In the genomic region with DNA sequence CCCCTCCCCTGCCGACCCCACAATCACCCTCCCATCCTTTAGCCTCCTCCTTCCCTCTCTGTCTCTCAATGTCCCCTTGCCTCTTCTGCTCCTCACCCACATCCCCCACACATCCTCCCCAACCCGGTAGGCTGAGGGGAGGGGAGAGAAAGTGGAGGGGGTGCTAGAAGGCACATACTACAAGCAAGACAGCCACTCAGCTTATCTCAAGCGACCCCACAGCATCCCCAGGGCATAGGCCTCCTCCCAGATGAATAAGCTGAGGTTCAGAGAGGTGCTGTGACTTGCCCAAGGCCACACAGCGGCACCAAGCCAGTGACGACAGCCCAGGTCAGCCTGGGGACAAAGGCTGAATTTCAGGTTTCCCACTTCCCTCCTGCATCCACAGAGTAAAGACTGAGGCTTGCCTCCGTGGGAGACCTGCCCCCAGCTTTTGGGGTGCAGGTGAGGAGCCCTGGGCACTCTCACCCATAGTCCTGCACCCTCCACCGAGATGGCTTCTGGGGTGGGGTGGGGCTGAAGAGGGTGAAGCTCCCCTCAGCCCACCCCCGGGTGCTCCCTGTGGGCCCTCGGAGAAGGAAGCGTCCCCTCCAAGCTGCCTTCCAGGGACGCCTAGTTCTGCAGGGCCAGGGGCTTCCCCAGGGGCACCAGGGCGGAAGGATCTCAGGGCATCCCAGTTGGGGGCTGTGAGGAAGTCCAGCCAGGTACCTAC, we compare ENCODE assay signal across 8 cellular contexts. TPM values are rescaled to one million over a fixed set of nuclear protein-coding genes. Genes with fewer than 3 reads are reported as not detected.
A peak's percentile ranks its signal among the peaks of the same experiment; 100 is the strongest.
DNase-seq lines count a peak whose midpoint lies in the region; ATAC-seq and TF ChIP-seq lines count a peak whose summit lies in the region.

No MANE protein-coding gene starts in this region.

- H3K4me1 Mint-ChIP-seq in CD4-positive, CD25-positive, alpha-beta regulatory T cell, result peaks cover 0 to 58% (median 41%) of the 10 kb centered on the region in 4 donors
- peaks cover 65% of the 10 kb centered on the region for H3K4me1 Mint-ChIP-seq in activated T-cell treated with anti-CD3 and anti-CD28 coated beads, Interleukin-2, amount 50 U/mL, for 72 hours (ENCODE audit: low read depth)

- H3K27me3 ChIP-seq in CD4-positive, CD25-positive, alpha-beta regulatory T cell (ENCODE audit: control insufficient read depth, insufficient read depth, low read length), result no peaks in the 10 kb centered on the region
- H3K27me3 ChIP-seq in lower lobe of right lung (ENCODE audit: low read depth) (peaks cover 40% of the 10 kb centered on the region), SJCRH30 (peaks cover 6% of the 10 kb centered on the region; the same call in 1 of the 2 replicates), dorsolateral prefrontal cortex (peaks cover 0 to 24% (median 0%) of the 10 kb centered on the region in 45 donors)

- H3K4me3 ChIP-seq in CD4-positive, CD25-positive, alpha-beta regulatory T cell (ENCODE audit: low read depth, low read length), result peak overlapping the region; percentile 93
- H3K4me3 ChIP-seq in HEK293 (ENCODE audit: low read depth, low read length) (no peak overlapping the region), lower lobe of right lung (peak overlapping the region; percentile 63), SJCRH30 (no peak overlapping the region), dorsolateral prefrontal cortex (peak overlapping the region in 29 of 59 donors; percentile 3 to 53 (median 31))

- intact Hi-C loops in lower lobe of right lung (cut with DNase I), result no loop called here
- intact Hi-C loops in dorsolateral prefrontal cortex (cut with DNase I), result no loop called here

- POLR2A ChIA-PET in HEK293 (lab: Yijun Ruan, JAX), result no interaction called here

- H3K36me3 ChIP-seq in CD4-positive, CD25-positive, alpha-beta regulatory T cell (ENCODE audit: control insufficient read depth, insufficient read depth, low read length), result peaks cover 20% of the 10 kb centered on the region
- H3K36me3 ChIP-seq in HEK293 (ENCODE audit: control insufficient read depth in 2 of 2, insufficient read depth in 1 of 2, low read length in 2 of 2), result no peaks in the 10 kb centered on the region
- H3K36me3 ChIP-seq in lower lobe of right lung, result peaks cover 11% of the 10 kb centered on the region
- H3K36me3 ChIP-seq in SJCRH30, result no peaks in the 10 kb centered on the region

- DNase-seq in CD4-positive, CD25-positive, alpha-beta regulatory T cell, result peak in 1 of 3 donors; percentile 66
- peak in 1 of 2 donors; percentile 24 for DNase-seq in activated T-cell treated with anti-CD3 and anti-CD28 coated beads, Interleukin-2, amount 50 U/mL, for 72 hours
- DNase-seq in lower lobe of right lung, result no peak
- no peak for DNase-seq in SJCRH30
- no peak for DNase-seq in dorsolateral prefrontal cortex
- no peak for DNase-seq in NCI-H510A treated with DMSO at 0.1 percent for 48 hours (lab: John Stamatoyannopoulos, UW)
- DNase-seq in NCI-H748 treated with DMSO at 0.1 percent for 48 hours (lab: John Stamatoyannopoulos, UW), result no peak

- peak overlapping the region; percentile 98 for H3K4me3 Mint-ChIP-seq in CD4-positive, CD25-positive, alpha-beta regulatory T cell
- H3K4me3 Mint-ChIP-seq in activated T-cell treated with anti-CD3 and anti-CD28 coated beads, Interleukin-2, amount 50 U/mL, for 72 hours, result peak overlapping the region; percentile 73 to 98

- H3K9me3 ChIP-seq in CD4-positive, CD25-positive, alpha-beta regulatory T cell (ENCODE audit: control insufficient read depth in 2 of 2, low read length in 2 of 2), result no peaks in the 10 kb centered on the region
- H3K9me3 ChIP-seq in HEK293 (ENCODE audit: control insufficient read depth, insufficient read depth, low read depth, low read length) (no peaks in the 10 kb centered on the region), lower lobe of right lung (no peaks in the 10 kb centered on the region), SJCRH30 (replicated peaks) (no peaks in the 10 kb centered on the region)

- H3K27ac ChIP-seq in CD4-positive, CD25-positive, alpha-beta regulatory T cell (ENCODE audit: insufficient read depth, low read length, poor library complexity, severe bottlenecking), result peak overlapping the region; percentile 95
- no peak overlapping the region for H3K27ac ChIP-seq in HEK293 (ENCODE audit: extremely low read depth, low read depth, low read length)
- H3K27ac ChIP-seq in lower lobe of right lung, result peak overlapping the region; percentile 79
- no peak overlapping the region for H3K27ac ChIP-seq in SJCRH30
- H3K27ac ChIP-seq in dorsolateral prefrontal cortex, result peak overlapping the region in 6 of 59 donors; percentile 9 to 50 (median 40)

- CTCF ChIA-PET in HEK293 (lab: Yijun Ruan, JAX), result interaction anchor here (0.5 to 7.8 kb wide), 5 partner anchors 9 to 460 kb away, joined by 3 to 68 read pairs (median 7); no protein-coding TSS in a partner anchor

- H3K36me3 Mint-ChIP-seq in CD4-positive, CD25-positive, alpha-beta regulatory T cell, result peaks cover 16% of the 10 kb centered on the region
- peaks cover 19 to 31% of the 10 kb centered on the region in 2 donors for H3K36me3 Mint-ChIP-seq in activated T-cell treated with anti-CD3 and anti-CD28 coated beads, Interleukin-2, amount 50 U/mL, for 72 hours (ENCODE audit: insufficient read depth in 2 of 2)

- peak overlapping the region; percentile 96 to 99 (median 97) for H3K27ac Mint-ChIP-seq in CD4-positive, CD25-positive, alpha-beta regulatory T cell
- peak overlapping the region; percentile 14 for H3K27ac Mint-ChIP-seq in activated T-cell treated with anti-CD3 and anti-CD28 coated beads, Interleukin-2, amount 50 U/mL, for 72 hours

- H3K4me1 ChIP-seq in CD4-positive, CD25-positive, alpha-beta regulatory T cell (ENCODE audit: control insufficient read depth, insufficient read depth, low read length, poor library complexity, severe bottlenecking), result peaks cover 68% of the 10 kb centered on the region
- H3K4me1 ChIP-seq in HEK293 (ENCODE audit: control insufficient read depth, insufficient read depth, low read length), result no peaks in the 10 kb centered on the region
- H3K4me1 ChIP-seq in lower lobe of right lung, result peaks cover 25% of the 10 kb centered on the region
- no peaks in the 10 kb centered on the region for H3K4me1 ChIP-seq in SJCRH30

- no peak for ATAC-seq in CD4-positive, CD25-positive, alpha-beta regulatory T cell (ENCODE audit: low read depth in 2 of 2)
- no peak for ATAC-seq in activated T-cell treated with anti-CD3 and anti-CD28 coated beads, Interleukin-2, amount 50 U/mL, for 72 hours (replicated peaks in 1 of 2)
- peak; percentile 3 to 4 for ATAC-seq in lower lobe of right lung

- peaks cover 11% of the 10 kb centered on the region for H3K27me3 Mint-ChIP-seq in CD4-positive, CD25-positive, alpha-beta regulatory T cell
- no peaks in the 10 kb centered on the region for H3K27me3 Mint-ChIP-seq in activated T-cell treated with anti-CD3 and anti-CD28 coated beads, Interleukin-2, amount 50 U/mL, for 72 hours (ENCODE audit: low read depth)

- H3K9me3 Mint-ChIP-seq in CD4-positive, CD25-positive, alpha-beta regulatory T cell, result no peaks in the 10 kb centered on the region
- no peaks in the 10 kb centered on the region for H3K9me3 Mint-ChIP-seq in activated T-cell treated with anti-CD3 and anti-CD28 coated beads, Interleukin-2, amount 50 U/mL, for 72 hours

- TF ChIP-seq CTCF in HEK293 (tag by site-specific recombination; IDR thresholded peaks at IDR 0.05), result no peak
- TF ChIP-seq CTCF in lower lobe of right lung (IDR thresholded peaks at IDR 0.05), result no peak
- no peak for TF ChIP-seq CTCF in dorsolateral prefrontal cortex (IDR thresholded peaks at IDR 0.05 in 54 of 56, conservative IDR thresholded peaks at IDR 0.05 in 2 of 56; ENCODE audit: low read depth in 1 of 56, partially characterized antibody in 56 of 56)

RNA-seq across cellular contexts. Expression of a gene that starts 0.5 kb away (rescaled TPM):
- total RNA-seq in CD4-positive, CD25-positive, alpha-beta regulatory T cell, result 537 TPM
- 1,000 to 10,000 TPM in 2 of 4 donors, 100 to 1,000 TPM in 2; 861 to 1,162 (median 988) TPM for polyA plus RNA-seq in CD4-positive, CD25-positive, alpha-beta regulatory T cell
- 100 to 1,000 TPM; 620 to 681 TPM for total RNA-seq in activated T-cell treated with anti-CD3 and anti-CD28 coated beads, Interleukin-2, amount 50 U/mL, for 72 hours
- total RNA-seq in lower lobe of right lung (111 TPM), dorsolateral prefrontal cortex (10 to 100 TPM in 7 of 120 experiments, 1 to 10 TPM in 113; 1.2 to 18.5 (median 4.7) TPM)
- not detected in 2 replicates for total RNA-seq in SJCRH30 (2014; rRNA removed; shearing (Covaris generic))

RNA-seq across cellular contexts. Expression of a gene that starts 31.3 kb away (rescaled TPM):
- 4.3 TPM for total RNA-seq in CD4-positive, CD25-positive, alpha-beta regulatory T cell
- 1 to 10 TPM; 2.5 to 4.4 (median 3.6) TPM for polyA plus RNA-seq in CD4-positive, CD25-positive, alpha-beta regulatory T cell
- total RNA-seq in activated T-cell treated with anti-CD3 and anti-CD28 coated beads, Interleukin-2, amount 50 U/mL, for 72 hours, result 10 to 100 TPM in 1 of 2 donors, 1 to 10 TPM in 1; 10.0 to 14.6 TPM
- total RNA-seq in lower lobe of right lung (not detected), dorsolateral prefrontal cortex (10 to 100 TPM in 104 of 120 experiments, 1 to 10 TPM in 16; 2.8 to 26.3 (median 13.6) TPM)
- total RNA-seq in SJCRH30 (2014; rRNA removed; shearing (Covaris generic)), result not detected in 2 replicates

RNA-seq across cellular contexts. Expression of a gene that starts 38.8 kb away (rescaled TPM):
- total RNA-seq in CD4-positive, CD25-positive, alpha-beta regulatory T cell, result 153 TPM
- polyA plus RNA-seq in CD4-positive, CD25-positive, alpha-beta regulatory T cell, result 10 to 100 TPM; 47.4 to 56.9 (median 48.9) TPM
- 10 to 100 TPM; 71.9 to 87.5 TPM for total RNA-seq in activated T-cell treated with anti-CD3 and anti-CD28 coated beads, Interleukin-2, amount 50 U/mL, for 72 hours
- 45.4 TPM for total RNA-seq in lower lobe of right lung
- total RNA-seq in SJCRH30 (2014; rRNA removed; shearing (Covaris generic)), result not detected in 2 replicates
- total RNA-seq in dorsolateral prefrontal cortex, result 10 to 100 TPM in 38 of 120 experiments, 1 to 10 TPM in 82; 1.1 to 29.9 (median 8.1) TPM

RNA-seq across cellular contexts. Expression of a gene that starts 55.5 kb away (rescaled TPM):
- 13.6 TPM for total RNA-seq in CD4-positive, CD25-positive, alpha-beta regulatory T cell
- polyA plus RNA-seq in CD4-positive, CD25-positive, alpha-beta regulatory T cell, result 1 to 10 TPM; 1.6 to 2.4 (median 2.1) TPM
- 10 to 100 TPM; 22.7 to 30.0 TPM for total RNA-seq in activated T-cell treated with anti-CD3 and anti-CD28 coated beads, Interleukin-2, amount 50 U/mL, for 72 hours
- total RNA-seq in lower lobe of right lung (5.3 TPM), dorsolateral prefrontal cortex (10 to 100 TPM in 15 of 120 experiments, 1 to 10 TPM in 105; 2.4 to 17.3 (median 5.8) TPM)
- 0.08 TPM in 1 of 2 replicates, not detected in the other for total RNA-seq in SJCRH30 (2014; rRNA removed; shearing (Covaris generic))

Comparison
In these comparisons a context has a peak if more than half of its experiments do, and no peak if none do; other contexts are left out.
1. ATAC-seq: peak in lower lobe of right lung (2 of 2); none in CD4-positive, CD25-positive, alpha-beta regulatory T cell (0 of 2) and activated T-cell treated with anti-CD3 and anti-CD28 coated beads, Interleukin-2, amount 50 U/mL, for 72 hours (0 of 2).
2. H3K27ac ChIP-seq: peak in CD4-positive, CD25-positive, alpha-beta regulatory T cell (single experiment) and lower lobe of right lung (single experiment); none in HEK293 (single experiment) and SJCRH30 (single experiment).
3. H3K4me3 ChIP-seq: peak in CD4-positive, CD25-positive, alpha-beta regulatory T cell (single experiment) and lower lobe of right lung (single experiment); none in HEK293 (single experiment) and SJCRH30 (single experiment).